Comparison of ENCODE assay signal across 17 cellular contexts in the genomic region with DNA sequence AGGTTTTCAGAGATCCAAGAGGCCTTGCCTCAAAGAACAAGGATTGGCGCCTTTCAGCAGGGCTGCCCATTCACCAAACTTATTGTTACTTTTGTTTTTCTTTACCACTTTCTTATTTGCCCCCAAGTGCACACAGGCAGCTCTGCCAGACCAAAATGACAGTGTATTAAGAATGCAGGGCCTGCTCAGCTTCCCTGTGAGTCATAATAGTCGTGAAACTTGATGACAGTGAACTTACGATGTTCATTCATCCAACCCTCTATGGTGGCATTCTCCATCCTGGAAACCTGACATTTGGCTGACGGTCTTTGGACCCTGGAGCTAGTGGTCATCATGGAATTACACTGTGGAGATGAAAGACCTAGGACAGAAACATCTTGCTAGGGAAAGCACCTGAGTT. TPM values are rescaled to one million over a fixed set of nuclear protein-coding genes. Genes with fewer than 3 reads are reported as not detected.
DNase-seq lines count a peak whose midpoint lies in the region; ATAC-seq, FAIRE-seq and TF ChIP-seq lines count a peak whose summit lies in the region.
"Had no signal": no experiment of that assay in that cellular context is flagged by ENCODE, and none has a peak within 500 bp of the region (broad histone marks: within the 10 kb centered on the region; RNA-seq: fewer than 3 reads in every experiment).

No MANE protein-coding gene starts in this region.

- 0 out of 4 replicates have a peak, but pooled peaks have one; percentile 11 to 49 for TF ChIP-seq EP300 in GM12878 (IDR thresholded peaks at IDR 0.05; ENCODE audit: borderline replicate concordance in 1 of 2, control insufficient read depth in 1 of 2, low read depth in 2 of 2, low read length in 2 of 2)

- CTCF ChIA-PET in GM12878 (lab: Yijun Ruan, JAX), result interaction anchor here (1.9 kb wide), 1 partner anchor 9 kb away, joined by 7 read pairs; no protein-coding TSS in a partner anchor

- peaks cover 41% of the 10 kb centered on the region for H3K4me1 ChIP-seq in GM12878 (ENCODE audit: control insufficient read depth, insufficient read depth, low read length)

- no peak overlapping the region for H3K9ac ChIP-seq in GM12878 (ENCODE audit: control insufficient read depth, insufficient read depth, low read length)

- BruUV-seq in GM12878 (replicated peaks; lab: Mats Ljungman, UMichigan), result no TSS peak

- no peak overlapping the region for H3K27ac ChIP-seq in GM12878 (ENCODE audit: control insufficient read depth, insufficient read depth)
- H3K27ac ChIP-seq: PC-9 had no signal

- no peaks in the 10 kb centered on the region for H4K20me1 ChIP-seq in GM12878 (ENCODE audit: control insufficient read depth, insufficient read depth)

- TF ChIP-seq RAD21 in GM12878 (IDR thresholded peaks at IDR 0.05; ENCODE audit: insufficient read depth, low read depth, low read length), result no peak

- no peak overlapping the region for H2AFZ ChIP-seq in GM12878 (ENCODE audit: control insufficient read depth, low read depth, low read length)
- H2AFZ ChIP-seq: PC-9 had no signal

- in situ Hi-C loops in GM12878 (cut with MboI) (no loop called here), GM13977 (cut with MboI; ENCODE audit: low pct_unique_long_range_greater_than_20kb, low sequenced_read_pairs, unreplicated experiment) (no loop called here)

- whole genome bisulfite sequencing in GM12878 (ENCODE audit: insufficient coverage, insufficient replicate concordance, low lambda C conversion rate, missing lambda C conversion rate), result 10% methylated on average over 4 of the region's 4 CpGs

- ATAC-seq in GM18858 (IDR thresholded peaks at IDR 0.05; ENCODE audit: unreplicated experiment), result peak; percentile 25
- peak; percentile 27 for ATAC-seq in GM21786 (IDR thresholded peaks at IDR 0.05; ENCODE audit: unreplicated experiment)
- ATAC-seq in HG03432 (IDR thresholded peaks at IDR 0.05; ENCODE audit: unreplicated experiment), result peak; percentile 41
- ATAC-seq in GM12878, result peak; percentile 49
- no peak for ATAC-seq in GM18505 (IDR thresholded peaks at IDR 0.05; ENCODE audit: unreplicated experiment)
- ATAC-seq: sciatic nerve; stimulated activated naive CD8-positive, alpha-beta T cell treated with anti-CD3 and anti-CD28 coated beads, Interleukin-15, Interleukin-2, amounts not matched to agents 100 U/mL and 50 U/mL, for 24 hours had no signal

- intact Hi-C loops in GM12878 (cut with micrococcal nuclease; ENCODE audit: unreplicated experiment), result no loop called here

- H3K36me3 ChIP-seq in GM12878 (ENCODE audit: control insufficient read depth in 2 of 2, insufficient read depth in 2 of 2, low read length in 1 of 2), result no peaks in the 10 kb centered on the region

- no peak overlapping the region for H3K4me3 ChIP-seq in GM12878
- H3K4me3 ChIP-seq: PC-9 had no signal

- no peak for TF ChIP-seq POLR2A in GM12878 (IDR thresholded peaks at IDR 0.05; ENCODE audit: low read depth, low read length)
- TF ChIP-seq POLR2A in GM18505 (IDR thresholded peaks at IDR 0.05; ENCODE audit: borderline replicate concordance, extremely low read depth, insufficient read depth, insufficient read length), result no peak

- no peak for FAIRE-seq in GM12878 (lab: Jason Lieb, UNC)

- no peaks in the 10 kb centered on the region; the same call in 2 of the 3 replicates for H3K9me3 ChIP-seq in GM12878 (replicated peaks; ENCODE audit: control insufficient read depth, insufficient read depth, low read length)

- SMC1A ChIA-PET in GM12878 (lab: Charles Lee; ENCODE audit: uncharacterized antibody, unreplicated experiment), result interaction anchor here (0.6 to 4.0 kb wide), 7 partner anchors 9 to 251 kb away, joined by 3 to 37 read pairs (median 3); no protein-coding TSS in a partner anchor

- RAD21 ChIA-PET in GM12878 (lab: Charles Lee; ENCODE audit: unreplicated experiment), result interaction anchor here (1.2 to 3.6 kb wide), 3 partner anchors 8 to 114 kb away, joined by 4 to 35 read pairs (median 6); a partner anchor contains a TSS

- no peaks in the 10 kb centered on the region for H3K79me2 ChIP-seq in GM12878 (ENCODE audit: control insufficient read depth, insufficient read depth, low read length)

- DNase-seq in GM12878 (ENCODE audit: low read depth, low spot score), result no peak
- DNase-seq in GM13977 (ENCODE audit: low spot score), result no peak
- DNase-seq in NCI-H1417 treated with DMSO at 0.1 percent for 48 hours (lab: John Stamatoyannopoulos, UW), result no peak
- no peak for DNase-seq in stimulated activated CD4-positive, alpha-beta T cell treated with anti-CD3 and anti-CD28 coated beads, Interleukin-1b, Interleukin-23, amount 100 ng/mL, for 48 hours
- DNase-seq: activated CD4-positive, alpha-beta T cell treated with anti-CD3 and anti-CD28 coated beads for 1 hour; amygdala; DMS79; NCI-H226; stimulated activated naive CD8-positive, alpha-beta T cell treated with anti-CD3 and anti-CD28 coated beads, Interleukin-15, Interleukin-2, amounts not matched to agents 100 U/mL and 50 U/mL, for 24 hours had no signal

- POLR2A ChIA-PET in GM12878 (lab: Charles Lee), result interaction anchor here (0.9 kb wide), 1 partner anchor 9 kb away, joined by 3 read pairs; no protein-coding TSS in a partner anchor

- no peaks in the 10 kb centered on the region for H3K27me3 ChIP-seq in GM12878 (replicated peaks in 1 of 2; ENCODE audit: control insufficient read depth in 2 of 2, insufficient read depth in 2 of 2, low read length in 1 of 2)

- TF ChIP-seq CTCF in GM12878 (IDR thresholded peaks at IDR 0.05 in 2 of 3, conservative IDR thresholded peaks at IDR 0.05 in 1 of 3; ENCODE audit: control insufficient read depth in 2 of 3, extremely low read depth in 1 of 3, insufficient read depth in 1 of 3, low read depth in 3 of 3, low read length in 3 of 3) (no peak), GM13977 (IDR thresholded peaks at IDR 0.05; ENCODE audit: extremely low read depth, insufficient read depth, missing control alignments) (no peak)

- H3K4me2 ChIP-seq in GM12878 (ENCODE audit: control insufficient read depth, insufficient read depth), result peak overlapping the region; percentile 8; the same call in 1 of the 2 replicates
- H3K4me2 ChIP-seq: PC-9 had no signal

TF ChIP-seq in GM12878, 131 proteins besides CTCF, POLR2A, EP300 and RAD21 (continues in another document):
- TF ChIP-seq TCF7 (IDR thresholded peaks at IDR 0.05; ENCODE audit: borderline replicate concordance) (no peak), BRCA1 (IDR thresholded peaks at IDR 0.05; ENCODE audit: low read depth, low read length) (no peak), EED (IDR thresholded peaks at IDR 0.05; ENCODE audit: low read depth) (peak; percentile 76), JUNB (IDR thresholded peaks at IDR 0.05) (peak; percentile 67), RB1 (IDR thresholded peaks at IDR 0.05; ENCODE audit: borderline replicate concordance) (no peak), IKZF1 (conservative IDR thresholded peaks at IDR 0.05) (peak; percentile 64), IKZF2 (IDR thresholded peaks at IDR 0.05) (peak; percentile 84 to 88), BCL11A (IDR thresholded peaks at IDR 0.05; ENCODE audit: low read depth, low read length) (0 out of 2 replicates have a peak, but pooled peaks have one; percentile 14), NBN (IDR thresholded peaks at IDR 0.05) (0 out of 2 replicates have a peak, but pooled peaks have one; percentile 30), RUNX3 (IDR thresholded peaks at IDR 0.05; ENCODE audit: low read length) (peak; percentile 44), JUND (IDR thresholded peaks at IDR 0.05; ENCODE audit: low read depth, low read length) (0 out of 2 replicates have a peak, but pooled peaks have one; percentile 50), SPI1 (IDR thresholded peaks at IDR 0.05; ENCODE audit: borderline replicate concordance, insufficient read depth, low read depth, low read length) (no peak), IRF4 (IDR thresholded peaks at IDR 0.05; ENCODE audit: low read depth, low read length) (peak; percentile 72; the same call in 1 of the 2 replicates)
- TF ChIP-seq, protein P1, sequence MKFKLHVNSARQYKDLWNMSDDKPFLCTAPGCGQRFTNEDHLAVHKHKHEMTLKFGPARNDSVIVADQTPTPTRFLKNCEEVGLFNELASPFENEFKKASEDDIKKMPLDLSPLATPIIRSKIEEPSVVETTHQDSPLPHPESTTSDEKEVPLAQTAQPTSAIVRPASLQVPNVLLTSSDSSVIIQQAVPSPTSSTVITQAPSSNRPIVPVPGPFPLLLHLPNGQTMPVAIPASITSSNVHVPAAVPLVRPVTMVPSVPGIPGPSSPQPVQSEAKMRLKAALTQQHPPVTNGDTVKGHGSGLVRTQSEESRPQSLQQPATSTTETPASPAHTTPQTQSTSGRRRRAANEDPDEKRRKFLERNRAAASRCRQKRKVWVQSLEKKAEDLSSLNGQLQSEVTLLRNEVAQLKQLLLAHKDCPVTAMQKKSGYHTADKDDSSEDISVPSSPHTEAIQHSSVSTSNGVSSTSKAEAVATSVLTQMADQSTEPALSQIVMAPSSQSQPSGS (IDR thresholded peaks at IDR 0.05; ENCODE audit: low read length), result 0 out of 2 replicates have a peak, but pooled peaks have one; percentile 28

RNA-seq across cellular contexts. Expression of a gene that starts 44.3 kb away (rescaled TPM):
- total RNA-seq in GM12878 (2013; cell fraction: nucleolus; rRNA removed), result 0.27 and 0.29 TPM in 2 replicates
- total RNA-seq in GM12878 (2014; rRNA removed) (not detected in 2 replicates), GM12878 (2014; rRNA removed; fragmentation: Illumina TruSeq; extraction: Trizol) (0.04 TPM in 1 of 2 replicates, not detected in the other), GM12878 (2021) (0.05 TPM in 1 of 2 replicates, not detected in the other)
- 0.21 TPM for polyA plus RNA-seq in GM12878 (2011; ENCODE audit: low read depth)
- polyA plus RNA-seq in GM12878 (2011; rRNA removed) (0.49 and 0.62 TPM in 2 replicates), GM12878 (2014; fragmentation: Illumina TruSeq; extraction: Trizol) (0.03 TPM in 1 of 2 replicates, not detected in the other), GM12878 (2014; fragmentation: Nextera tagmentation; extraction: Ambion mirVana) (under 1 TPM in 1 of 2 experiments, not detected in 1; 0.04 TPM), GM12878 (2014; rRNA removed) (0.06 TPM in 1 of 2 replicates, not detected in the other), GM12878 (2016; fragmentation: Nextera tagmentation; extraction: Ambion mirVana) (not detected)
- polyA plus RNA-seq in GM12878 (2011; cell fraction: cytosol; rRNA removed), result 0.52 and 0.75 TPM in 2 replicates
- polyA plus RNA-seq in GM12878 (2011; cell fraction: nucleus; rRNA removed), result 0.47 and 0.52 TPM in 2 replicates
- 0.30 and 0.73 TPM in 2 replicates for polyA plus RNA-seq in GM12878 (2012)
- polyA minus RNA-seq in GM12878 (2011; rRNA and poly(A)+ RNA removed), result 0.46 and 0.51 TPM in 2 replicates
- not detected in 2 replicates for polyA minus RNA-seq in GM12878 (2011; cell fraction: cytosol; rRNA and poly(A)+ RNA removed)
- 0.24 and 0.38 TPM in 2 replicates for polyA minus RNA-seq in GM12878 (2011; cell fraction: nucleus; rRNA and poly(A)+ RNA removed)
- total RNA-seq: HT1080, PC-9 had no signal
- polyA plus RNA-seq: BJ had no signal
